In genomic region chr10:59906417-59907202, GRCh38 we compare ENCODE assay signal across 8 cellular contexts. TPM values are rescaled to one million over a fixed set of nuclear protein-coding genes. Genes with fewer than 3 reads are reported as not detected.
DNase-seq lines count a peak whose midpoint lies in the region; ATAC-seq and TF ChIP-seq lines count a peak whose summit lies in the region.

CCDC6 (minus strand) TSS chr10:59906556; CDS start chr10:59906424, 132 bp downstream.

- peak; percentile 70 for ATAC-seq in activated T-helper 17 cell treated with anti-CD3 and anti-CD28 coated beads, Interleukin-2, amount 50 U/mL, for 72 hours (replicated peaks)

- peak within 1 kb of the TSS; percentile 97 for H3K4me3 ChIP-seq in fibroblast of mammary gland (ENCODE audit: control insufficient read depth, low read depth, low read length)

- H3K9me3 Mint-ChIP-seq in activated T-helper 17 cell treated with anti-CD3 and anti-CD28 coated beads, Interleukin-2, amount 50 U/mL, for 72 hours, result no peaks in the 10 kb centered on the region
- H3K9me3 Mint-ChIP-seq in nephron, result peaks cover 4% of the 10 kb centered on the region
- H3K9me3 Mint-ChIP-seq in stimulated activated naive CD8-positive, alpha-beta T cell treated with anti-CD3 and anti-CD28 coated beads, Interleukin-15, Interleukin-2, amounts not matched to agents 100 ng/mL and 50 ng/mL, for 24 hours, result no peaks in the 10 kb centered on the region

- peak within 1 kb of the TSS; percentile 100 for H3K27ac Mint-ChIP-seq in activated T-helper 17 cell treated with anti-CD3 and anti-CD28 coated beads, Interleukin-2, amount 50 U/mL, for 72 hours
- H3K27ac Mint-ChIP-seq in nephron, result peak within 1 kb of the TSS; percentile 96 to 97 (median 97)
- H3K27ac Mint-ChIP-seq in stimulated activated naive CD8-positive, alpha-beta T cell treated with anti-CD3 and anti-CD28 coated beads, Interleukin-15, Interleukin-2, amounts not matched to agents 100 ng/mL and 50 ng/mL, for 24 hours, result peak within 1 kb of the TSS; percentile 99

- DNase-seq in ELF-1 (ENCODE audit: low read depth, low spot score), result peak; percentile 95
- DNase-seq in GOT3 (lab: John Stamatoyannopoulos, UW), result peak; percentile 70
- DNase-seq in RPMI8226, result peak; percentile 90
- peak; percentile 86 for DNase-seq in fibroblast of mammary gland (ENCODE audit: low read depth)

- H3K4me3 Mint-ChIP-seq in activated T-helper 17 cell treated with anti-CD3 and anti-CD28 coated beads, Interleukin-2, amount 50 U/mL, for 72 hours, result peak within 1 kb of the TSS; percentile 98
- H3K4me3 Mint-ChIP-seq in nephron, result peak within 1 kb of the TSS; percentile 97 to 99 (median 98)
- peak within 1 kb of the TSS; percentile 95 for H3K4me3 Mint-ChIP-seq in stimulated activated naive CD8-positive, alpha-beta T cell treated with anti-CD3 and anti-CD28 coated beads, Interleukin-15, Interleukin-2, amounts not matched to agents 100 ng/mL and 50 ng/mL, for 24 hours

- no peaks in the 10 kb centered on the region for H3K27me3 Mint-ChIP-seq in activated T-helper 17 cell treated with anti-CD3 and anti-CD28 coated beads, Interleukin-2, amount 50 U/mL, for 72 hours
- no peaks in the 10 kb centered on the region for H3K27me3 Mint-ChIP-seq in nephron (ENCODE audit: low read depth)
- H3K27me3 Mint-ChIP-seq in stimulated activated naive CD8-positive, alpha-beta T cell treated with anti-CD3 and anti-CD28 coated beads, Interleukin-15, Interleukin-2, amounts not matched to agents 100 ng/mL and 50 ng/mL, for 24 hours, result no peaks in the 10 kb centered on the region

- peaks cover 52% of the 10 kb centered on the region for H3K4me1 Mint-ChIP-seq in activated T-helper 17 cell treated with anti-CD3 and anti-CD28 coated beads, Interleukin-2, amount 50 U/mL, for 72 hours
- H3K4me1 Mint-ChIP-seq in nephron, result peaks cover 61% of the 10 kb centered on the region
- peaks cover 61% of the 10 kb centered on the region for H3K4me1 Mint-ChIP-seq in stimulated activated naive CD8-positive, alpha-beta T cell treated with anti-CD3 and anti-CD28 coated beads, Interleukin-15, Interleukin-2, amounts not matched to agents 100 ng/mL and 50 ng/mL, for 24 hours (ENCODE audit: low read depth)

- TF ChIP-seq CTCF in LNCAP (IDR thresholded peaks at IDR 0.05) (peak; percentile 71), fibroblast of mammary gland (conservative IDR thresholded peaks at IDR 0.05; ENCODE audit: control insufficient read depth, insufficient read depth, low read depth, low read length) (peak; percentile 53), nephron (IDR thresholded peaks at IDR 0.05; ENCODE audit: unreplicated experiment in 3 of 3) (peak; percentile 77 to 83 (median 80))

- peaks cover 44% of the 10 kb centered on the region for H3K36me3 Mint-ChIP-seq in activated T-helper 17 cell treated with anti-CD3 and anti-CD28 coated beads, Interleukin-2, amount 50 U/mL, for 72 hours (ENCODE audit: low read depth)
- H3K36me3 Mint-ChIP-seq in nephron (ENCODE audit: low read depth), result no peaks in the 10 kb centered on the region
- peaks cover 34% of the 10 kb centered on the region for H3K36me3 Mint-ChIP-seq in stimulated activated naive CD8-positive, alpha-beta T cell treated with anti-CD3 and anti-CD28 coated beads, Interleukin-15, Interleukin-2, amounts not matched to agents 100 ng/mL and 50 ng/mL, for 24 hours (ENCODE audit: low read depth)

RNA-seq across cellular contexts. Expression of gene CCDC6, which starts in this region (rescaled TPM):
- 10 to 100 TPM; 34.4 to 49.1 TPM for total RNA-seq in activated T-helper 17 cell treated with anti-CD3 and anti-CD28 coated beads, Interleukin-2, amount 50 U/mL, for 72 hours

Comparison
In these comparisons a context has a peak if more than half of its experiments do, and no peak if none do; other contexts are left out.
1. Peak in every context shown above with its lines: DNase-seq, ATAC-seq and H3K4me3 ChIP-seq.